16 cellular contexts compared by ENCODE assay signal in the genomic region with DNA sequence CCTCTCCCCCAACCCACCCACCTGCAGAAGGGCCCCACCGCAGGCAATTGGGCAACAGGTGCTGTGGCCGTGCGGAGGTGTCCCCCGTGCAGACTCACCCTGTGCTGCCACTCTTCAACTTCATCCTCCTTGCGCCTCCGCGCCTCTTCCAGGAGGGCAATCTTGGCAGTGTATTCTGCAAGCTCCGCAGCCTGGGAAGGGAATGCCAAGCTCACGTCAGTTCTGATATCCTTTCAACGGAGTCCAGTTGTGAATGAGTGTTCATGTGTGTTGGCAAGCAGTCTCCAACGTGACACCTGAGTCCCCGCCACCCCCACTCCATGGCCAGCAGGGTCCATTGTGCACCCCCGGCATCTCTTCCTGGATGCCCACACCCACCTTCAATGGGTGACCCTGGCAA. TPM values are rescaled to one million over a fixed set of nuclear protein-coding genes. Genes with fewer than 3 reads are reported as not detected.
DNase-seq lines count a peak whose midpoint lies in the region; ATAC-seq and TF ChIP-seq lines count a peak whose summit lies in the region.
"Had no signal": no experiment of that assay in that cellular context is flagged by ENCODE, and none has a peak within 500 bp of the region (broad histone marks: within the 10 kb centered on the region; RNA-seq: fewer than 3 reads in every experiment).

No MANE protein-coding gene starts in this region.

- H3K36me3 ChIP-seq in PC-9 (ENCODE audit: low read depth) (peaks cover 88% of the 10 kb centered on the region), neural progenitor cell (no peaks in the 10 kb centered on the region)
- H3K36me3 ChIP-seq: breast epithelium had no signal

- H3K27ac ChIP-seq in PC-9 = peak overlapping the region; percentile 86; the same call in 1 of the 2 replicates
- no peak overlapping the region for H3K27ac ChIP-seq in neural progenitor cell
- H3K27ac ChIP-seq: A549, breast epithelium, SJSA1, transverse colon had no signal

- H4K20me1 ChIP-seq in PC-9 (ENCODE audit: insufficient read depth) = peaks cover 35% of the 10 kb centered on the region
- peaks cover 4% of the 10 kb centered on the region for H4K20me1 ChIP-seq in neural progenitor cell (ENCODE audit: low read depth)

- BruUV-seq in PC-9 (replicated peaks; lab: Mats Ljungman, UMichigan) = no TSS peak

- peaks cover 62% of the 10 kb centered on the region for H3K36me3 Mint-ChIP-seq in neural progenitor cell

- peak; percentile 49 for ATAC-seq in Right ventricle myocardium inferior
- ATAC-seq: left lobe of liver had no signal

- H3K4me3 ChIP-seq in PC-9 (no peak overlapping the region), neural progenitor cell (no peak overlapping the region)
- H3K4me3 ChIP-seq: A549, breast epithelium, SJSA1, transverse colon had no signal

- intact Hi-C loops in PC-9 (cut with micrococcal nuclease; ENCODE audit: unreplicated experiment) (loop anchor here (10.0 kb wide), 1 partner anchor 64 kb away; no protein-coding TSS in a partner anchor), Right ventricle myocardium inferior (cut with DNase I) (loop anchor here (5.0 kb wide), 1 partner anchor 48 kb away; a partner anchor contains a TSS)

- no peak overlapping the region for H3K9ac ChIP-seq in neural progenitor cell

- no peak overlapping the region for H2AFZ ChIP-seq in PC-9
- no peak overlapping the region for H2AFZ ChIP-seq in neural progenitor cell (replicated peaks)

- H3K9me3 ChIP-seq in PC-9 (ENCODE audit: insufficient read depth, low read depth) (no peaks in the 10 kb centered on the region), neural progenitor cell (ENCODE audit: low read depth) (no peaks in the 10 kb centered on the region)
- H3K9me3 ChIP-seq: A549, breast epithelium, SJSA1, transverse colon had no signal

- H3K27ac Mint-ChIP-seq in neural progenitor cell = peak overlapping the region; percentile 80

- H3K27me3 ChIP-seq in PC-9 (ENCODE audit: insufficient read depth, low read depth) = no peaks in the 10 kb centered on the region
- no peaks in the 10 kb centered on the region for H3K27me3 ChIP-seq in neural progenitor cell
- H3K27me3 ChIP-seq: breast epithelium, SJSA1, transverse colon had no signal

- DNase-seq in NCI-H2171 (lab: John Stamatoyannopoulos, UW) = peak; percentile 77
- DNase-seq in NCI-H2171 treated with DMSO at 0.1 percent for 48 hours (lab: John Stamatoyannopoulos, UW) = no peak
- DNase-seq in PC-9 = no peak
- no peak for DNase-seq in Right ventricle myocardium inferior (ENCODE audit: missing footprints)
- DNase-seq in neural progenitor cell (ENCODE audit: low spot score) = no peak
- DNase-seq in mesenteric fat pad (ENCODE audit: low spot score) = no peak
- no peak for DNase-seq in GM10248 (ENCODE audit: extremely low spot score)
- no peak for DNase-seq in GM20000 (ENCODE audit: low spot score)
- DNase-seq: DMS153, GOT3, Kasumi-1, transverse colon had no signal

- H3K27me3 Mint-ChIP-seq in neural progenitor cell (ENCODE audit: insufficient read depth, low read depth) = peaks cover 2% of the 10 kb centered on the region

- TF ChIP-seq CTCF in PC-9 (conservative IDR thresholded peaks at IDR 0.05) (no peak), neural progenitor cell (IDR thresholded peaks at IDR 0.05) (no peak), GM10248 (IDR thresholded peaks at IDR 0.05; ENCODE audit: control extremely low read depth, extremely low read depth, low read depth, missing control alignments) (no peak), GM20000 (IDR thresholded peaks at IDR 0.05; ENCODE audit: extremely low read depth, missing control alignments) (no peak)

- H3K4me1 Mint-ChIP-seq in neural progenitor cell = peaks cover 33% of the 10 kb centered on the region

- H3K79me2 ChIP-seq in PC-9 (ENCODE audit: low read depth) (peaks cover 81% of the 10 kb centered on the region), neural progenitor cell (ENCODE audit: low read depth) (no peaks in the 10 kb centered on the region)

- POLR2A ChIA-PET in PC-9 (lab: Charles Lee; ENCODE audit: unreplicated experiment) = no interaction called here
- POLR2A ChIA-PET in GM10248 (lab: Yijun Ruan, JAX) = interaction anchor here (0.6 kb wide), 1 partner anchor 142 kb away, joined by 3 read pairs; no protein-coding TSS in a partner anchor

- no peaks in the 10 kb centered on the region for H3K9me2 ChIP-seq in PC-9 (ENCODE audit: insufficient read depth)

- H3K4me1 ChIP-seq in PC-9 (replicated peaks; ENCODE audit: insufficient read depth) (peaks cover 33% of the 10 kb centered on the region), neural progenitor cell (no peaks in the 10 kb centered on the region)
- H3K4me1 ChIP-seq: breast epithelium, SJSA1 had no signal

- H3K9me3 Mint-ChIP-seq in neural progenitor cell = no peaks in the 10 kb centered on the region

- CTCF ChIA-PET in PC-9 (lab: Charles Lee) (no interaction called here), GM10248 (lab: Yijun Ruan, JAX) (interaction anchor here (0.9 to 5.0 kb wide), 4 partner anchors 12 to 190 kb away, joined by 3 to 23 read pairs (median 4); no protein-coding TSS in a partner anchor)

- H3F3A ChIP-seq in PC-9 (ENCODE audit: insufficient read depth, low read depth) = peaks cover 98% of the 10 kb centered on the region
- no peaks in the 10 kb centered on the region for H3F3A ChIP-seq in neural progenitor cell (ENCODE audit: low read depth)

- H3K4me3 Mint-ChIP-seq in neural progenitor cell = no peak overlapping the region

- H3K4me2 ChIP-seq in PC-9 (no peak overlapping the region), neural progenitor cell (no peak overlapping the region)
- H3K4me2 ChIP-seq: A549 had no signal

RNA-seq across cellular contexts. Expression of a gene that starts 49.9 kb away (rescaled TPM):
- total RNA-seq in PC-9 (2021) = 231 and 240 TPM in 2 replicates
- 203 TPM for total RNA-seq in Right ventricle myocardium inferior
- 52.0 and 61.4 TPM in 2 replicates for total RNA-seq in neural progenitor cell (ENCODE audit: low replicate concordance)
- 43.1 TPM for total RNA-seq in mesenteric fat pad
